Comparison of ENCODE assay signal across 1 cellular context in the genomic region with DNA sequence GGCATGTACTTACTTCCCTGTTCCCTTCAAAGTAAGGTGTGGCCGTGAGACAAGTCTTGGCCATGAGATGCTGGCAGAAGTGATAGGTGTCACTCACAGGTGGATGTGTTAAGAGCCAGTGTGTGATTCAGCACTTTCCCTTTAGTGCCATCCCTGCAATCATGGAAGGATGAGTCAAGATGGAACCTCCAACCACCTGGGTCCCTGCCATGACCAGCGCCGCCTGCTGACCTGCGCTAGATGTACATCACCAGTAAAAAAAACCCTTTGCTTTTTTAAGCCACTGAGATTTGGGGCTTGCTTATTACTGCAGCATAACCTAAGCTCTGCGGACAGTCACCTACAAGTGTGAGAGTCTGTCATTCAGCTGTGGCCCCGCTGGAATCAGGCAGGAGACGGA.
TF ChIP-seq lines count a peak whose summit lies in the region.

No MANE protein-coding gene starts in this region.

TF ChIP-seq in K562, 482 proteins besides CTCF, POLR2A, EP300 and RAD21 (continued from another document and continues in another):
- TF ChIP-seq, protein P1, sequence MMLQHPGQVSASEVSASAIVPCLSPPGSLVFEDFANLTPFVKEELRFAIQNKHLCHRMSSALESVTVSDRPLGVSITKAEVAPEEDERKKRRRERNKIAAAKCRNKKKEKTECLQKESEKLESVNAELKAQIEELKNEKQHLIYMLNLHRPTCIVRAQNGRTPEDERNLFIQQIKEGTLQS (IDR thresholded peaks at IDR 0.05), result no peak; the same call in 1 of the 2 replicates
- TF ChIP-seq, protein P1 (CRISPR knock-in tag; conservative IDR thresholded peaks at IDR 0.05), result 0 out of 2 replicates have a peak, but pooled peaks have one; percentile 43
- TF ChIP-seq, protein P2, sequence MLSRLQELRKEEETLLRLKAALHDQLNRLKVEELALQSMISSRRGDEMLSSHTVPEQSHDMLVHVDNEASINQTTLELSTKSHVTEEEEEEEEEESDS (CRISPR knock-in tag; IDR thresholded peaks at IDR 0.05), result no peak
- no peak for TF ChIP-seq NCOR1 (IDR thresholded peaks at IDR 0.05)
- no peak for TF ChIP-seq NFXL1 (CRISPR knock-in tag; IDR thresholded peaks at IDR 0.05)
- TF ChIP-seq, protein P3, sequence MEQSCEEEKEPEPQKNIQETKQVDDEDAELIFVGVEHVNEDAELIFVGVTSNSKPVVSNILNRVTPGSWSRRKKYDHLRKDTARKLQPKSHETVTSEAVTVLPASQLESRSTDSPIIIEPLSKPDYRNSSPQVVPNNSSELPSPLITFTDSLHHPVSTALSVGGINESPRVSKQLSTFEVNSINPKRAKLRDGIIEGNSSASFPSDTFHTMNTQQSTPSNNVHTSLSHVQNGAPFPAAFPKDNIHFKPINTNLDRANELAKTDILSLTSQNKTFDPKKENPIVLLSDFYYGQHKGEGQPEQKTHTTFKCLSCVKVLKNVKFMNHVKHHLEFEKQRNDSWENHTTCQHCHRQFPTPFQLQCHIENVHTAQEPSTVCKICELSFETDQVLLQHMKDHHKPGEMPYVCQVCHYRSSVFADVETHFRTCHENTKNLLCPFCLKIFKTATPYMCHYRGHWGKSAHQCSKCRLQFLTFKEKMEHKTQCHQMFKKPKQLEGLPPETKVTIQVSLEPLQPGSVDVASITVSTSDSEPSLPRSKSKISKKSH (CRISPR knock-in tag; IDR thresholded peaks at IDR 0.05), result no peak
- no peak for TF ChIP-seq ZNF174 (CRISPR knock-in tag; IDR thresholded peaks at IDR 0.05)
- TF ChIP-seq, protein P4, sequence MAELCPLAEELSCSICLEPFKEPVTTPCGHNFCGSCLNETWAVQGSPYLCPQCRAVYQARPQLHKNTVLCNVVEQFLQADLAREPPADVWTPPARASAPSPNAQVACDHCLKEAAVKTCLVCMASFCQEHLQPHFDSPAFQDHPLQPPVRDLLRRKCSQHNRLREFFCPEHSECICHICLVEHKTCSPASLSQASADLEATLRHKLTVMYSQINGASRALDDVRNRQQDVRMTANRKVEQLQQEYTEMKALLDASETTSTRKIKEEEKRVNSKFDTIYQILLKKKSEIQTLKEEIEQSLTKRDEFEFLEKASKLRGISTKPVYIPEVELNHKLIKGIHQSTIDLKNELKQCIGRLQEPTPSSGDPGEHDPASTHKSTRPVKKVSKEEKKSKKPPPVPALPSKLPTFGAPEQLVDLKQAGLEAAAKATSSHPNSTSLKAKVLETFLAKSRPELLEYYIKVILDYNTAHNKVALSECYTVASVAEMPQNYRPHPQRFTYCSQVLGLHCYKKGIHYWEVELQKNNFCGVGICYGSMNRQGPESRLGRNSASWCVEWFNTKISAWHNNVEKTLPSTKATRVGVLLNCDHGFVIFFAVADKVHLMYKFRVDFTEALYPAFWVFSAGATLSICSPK (IDR thresholded peaks at IDR 0.05; ENCODE audit: borderline replicate concordance), result no peak
- TF ChIP-seq SMARCC2 (IDR thresholded peaks at IDR 0.05; ENCODE audit: low read depth), result no peak
- peak; percentile 76 for TF ChIP-seq SMC3 (conservative IDR thresholded peaks at IDR 0.05; ENCODE audit: insufficient read depth, low read depth, low read length)
- TF ChIP-seq ZNF75A (CRISPR knock-in tag; IDR thresholded peaks at IDR 0.05), result no peak
- TF ChIP-seq ELF1 (tag; IDR thresholded peaks at IDR 0.05), result no peak
- no peak for TF ChIP-seq KHSRP (IDR thresholded peaks at IDR 0.05)
- TF ChIP-seq, protein P5, sequence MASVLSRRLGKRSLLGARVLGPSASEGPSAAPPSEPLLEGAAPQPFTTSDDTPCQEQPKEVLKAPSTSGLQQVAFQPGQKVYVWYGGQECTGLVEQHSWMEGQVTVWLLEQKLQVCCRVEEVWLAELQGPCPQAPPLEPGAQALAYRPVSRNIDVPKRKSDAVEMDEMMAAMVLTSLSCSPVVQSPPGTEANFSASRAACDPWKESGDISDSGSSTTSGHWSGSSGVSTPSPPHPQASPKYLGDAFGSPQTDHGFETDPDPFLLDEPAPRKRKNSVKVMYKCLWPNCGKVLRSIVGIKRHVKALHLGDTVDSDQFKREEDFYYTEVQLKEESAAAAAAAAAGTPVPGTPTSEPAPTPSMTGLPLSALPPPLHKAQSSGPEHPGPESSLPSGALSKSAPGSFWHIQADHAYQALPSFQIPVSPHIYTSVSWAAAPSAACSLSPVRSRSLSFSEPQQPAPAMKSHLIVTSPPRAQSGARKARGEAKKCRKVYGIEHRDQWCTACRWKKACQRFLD (CRISPR knock-in tag; IDR thresholded peaks at IDR 0.05), result no peak
- TF ChIP-seq, protein P6, sequence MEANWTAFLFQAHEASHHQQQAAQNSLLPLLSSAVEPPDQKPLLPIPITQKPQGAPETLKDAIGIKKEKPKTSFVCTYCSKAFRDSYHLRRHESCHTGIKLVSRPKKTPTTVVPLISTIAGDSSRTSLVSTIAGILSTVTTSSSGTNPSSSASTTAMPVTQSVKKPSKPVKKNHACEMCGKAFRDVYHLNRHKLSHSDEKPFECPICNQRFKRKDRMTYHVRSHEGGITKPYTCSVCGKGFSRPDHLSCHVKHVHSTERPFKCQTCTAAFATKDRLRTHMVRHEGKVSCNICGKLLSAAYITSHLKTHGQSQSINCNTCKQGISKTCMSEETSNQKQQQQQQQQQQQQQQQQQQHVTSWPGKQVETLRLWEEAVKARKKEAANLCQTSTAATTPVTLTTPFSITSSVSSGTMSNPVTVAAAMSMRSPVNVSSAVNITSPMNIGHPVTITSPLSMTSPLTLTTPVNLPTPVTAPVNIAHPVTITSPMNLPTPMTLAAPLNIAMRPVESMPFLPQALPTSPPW (CRISPR knock-in tag; IDR thresholded peaks at IDR 0.05), result no peak
- TF ChIP-seq, protein P7, sequence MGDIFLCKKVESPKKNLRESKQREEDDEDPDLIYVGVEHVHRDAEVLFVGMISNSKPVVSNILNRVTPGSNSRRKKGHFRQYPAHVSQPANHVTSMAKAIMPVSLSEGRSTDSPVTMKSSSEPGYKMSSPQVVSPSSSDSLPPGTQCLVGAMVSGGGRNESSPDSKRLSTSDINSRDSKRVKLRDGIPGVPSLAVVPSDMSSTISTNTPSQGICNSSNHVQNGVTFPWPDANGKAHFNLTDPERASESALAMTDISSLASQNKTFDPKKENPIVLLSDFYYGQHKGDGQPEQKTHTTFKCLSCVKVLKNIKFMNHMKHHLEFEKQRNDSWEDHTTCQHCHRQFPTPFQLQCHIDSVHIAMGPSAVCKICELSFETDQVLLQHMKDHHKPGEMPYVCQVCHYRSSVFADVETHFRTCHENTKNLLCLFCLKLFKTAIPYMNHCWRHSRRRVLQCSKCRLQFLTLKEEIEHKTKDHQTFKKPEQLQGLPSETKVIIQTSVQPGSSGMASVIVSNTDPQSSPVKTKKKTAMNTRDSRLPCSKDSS (IDR thresholded peaks at IDR 0.05; ENCODE audit: low read depth, partially characterized antibody), result no peak
- TF ChIP-seq ZNF24 (IDR thresholded peaks at IDR 0.05), result no peak
- peak; percentile 48; the same call in 1 of the 2 replicates for TF ChIP-seq MAFK (IDR thresholded peaks at IDR 0.05; ENCODE audit: low read length)
- TF ChIP-seq NEUROD1 (IDR thresholded peaks at IDR 0.05; ENCODE audit: borderline replicate concordance, low read depth, low read length, partially characterized antibody), result peak; percentile 21
- TF ChIP-seq RAD51 (IDR thresholded peaks at IDR 0.05; ENCODE audit: borderline replicate concordance, low read depth), result no peak
- TF ChIP-seq HLTF (IDR thresholded peaks at IDR 0.05), result no peak
- TF ChIP-seq ZNF274 (IDR thresholded peaks at IDR 0.05; ENCODE audit: borderline replicate concordance, low read depth, low read length), result no peak
- TF ChIP-seq MEIS2 (IDR thresholded peaks at IDR 0.05; ENCODE audit: partially characterized antibody), result peak; percentile 65
- TF ChIP-seq, protein P8, sequence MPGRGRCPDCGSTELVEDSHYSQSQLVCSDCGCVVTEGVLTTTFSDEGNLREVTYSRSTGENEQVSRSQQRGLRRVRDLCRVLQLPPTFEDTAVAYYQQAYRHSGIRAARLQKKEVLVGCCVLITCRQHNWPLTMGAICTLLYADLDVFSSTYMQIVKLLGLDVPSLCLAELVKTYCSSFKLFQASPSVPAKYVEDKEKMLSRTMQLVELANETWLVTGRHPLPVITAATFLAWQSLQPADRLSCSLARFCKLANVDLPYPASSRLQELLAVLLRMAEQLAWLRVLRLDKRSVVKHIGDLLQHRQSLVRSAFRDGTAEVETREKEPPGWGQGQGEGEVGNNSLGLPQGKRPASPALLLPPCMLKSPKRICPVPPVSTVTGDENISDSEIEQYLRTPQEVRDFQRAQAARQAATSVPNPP (IDR thresholded peaks at IDR 0.05; ENCODE audit: borderline replicate concordance, insufficient read depth, insufficient read length), result no peak
- TF ChIP-seq CAMTA2 (CRISPR knock-in tag; conservative IDR thresholded peaks at IDR 0.05), result no peak
- TF ChIP-seq ZNF644 (tag; IDR thresholded peaks at IDR 0.05; ENCODE audit: low read depth), result no peak
- TF ChIP-seq ZNF436 (CRISPR knock-in tag; IDR thresholded peaks at IDR 0.05), result no peak
- no peak for TF ChIP-seq ZNF830 (CRISPR knock-in tag; IDR thresholded peaks at IDR 0.05)
- no peak for TF ChIP-seq MCM7 (IDR thresholded peaks at IDR 0.05)
- TF ChIP-seq EZH2 (IDR thresholded peaks at IDR 0.05; ENCODE audit: borderline replicate concordance, low read depth, low read length), result no peak
- TF ChIP-seq, protein P9, sequence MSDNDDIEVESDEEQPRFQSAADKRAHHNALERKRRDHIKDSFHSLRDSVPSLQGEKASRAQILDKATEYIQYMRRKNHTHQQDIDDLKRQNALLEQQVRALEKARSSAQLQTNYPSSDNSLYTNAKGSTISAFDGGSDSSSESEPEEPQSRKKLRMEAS (CRISPR knock-in tag; IDR thresholded peaks at IDR 0.05), result peak; percentile 48
- no peak for TF ChIP-seq LEF1 (IDR thresholded peaks at IDR 0.05)
- no peak for TF ChIP-seq KLF16 (IDR thresholded peaks at IDR 0.05)
- TF ChIP-seq, protein P10, sequence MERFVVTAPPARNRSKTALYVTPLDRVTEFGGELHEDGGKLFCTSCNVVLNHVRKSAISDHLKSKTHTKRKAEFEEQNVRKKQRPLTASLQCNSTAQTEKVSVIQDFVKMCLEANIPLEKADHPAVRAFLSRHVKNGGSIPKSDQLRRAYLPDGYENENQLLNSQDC (CRISPR knock-in tag; IDR thresholded peaks at IDR 0.05), result no peak
- TF ChIP-seq, protein P11, sequence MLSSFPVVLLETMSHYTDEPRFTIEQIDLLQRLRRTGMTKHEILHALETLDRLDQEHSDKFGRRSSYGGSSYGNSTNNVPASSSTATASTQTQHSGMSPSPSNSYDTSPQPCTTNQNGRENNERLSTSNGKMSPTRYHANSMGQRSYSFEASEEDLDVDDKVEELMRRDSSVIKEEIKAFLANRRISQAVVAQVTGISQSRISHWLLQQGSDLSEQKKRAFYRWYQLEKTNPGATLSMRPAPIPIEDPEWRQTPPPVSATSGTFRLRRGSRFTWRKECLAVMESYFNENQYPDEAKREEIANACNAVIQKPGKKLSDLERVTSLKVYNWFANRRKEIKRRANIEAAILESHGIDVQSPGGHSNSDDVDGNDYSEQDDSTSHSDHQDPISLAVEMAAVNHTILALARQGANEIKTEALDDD (IDR thresholded peaks at IDR 0.05), result no peak
- TF ChIP-seq SIRT6 (IDR thresholded peaks at IDR 0.05; ENCODE audit: low read depth, low read length), result no peak
- TF ChIP-seq, protein P12, sequence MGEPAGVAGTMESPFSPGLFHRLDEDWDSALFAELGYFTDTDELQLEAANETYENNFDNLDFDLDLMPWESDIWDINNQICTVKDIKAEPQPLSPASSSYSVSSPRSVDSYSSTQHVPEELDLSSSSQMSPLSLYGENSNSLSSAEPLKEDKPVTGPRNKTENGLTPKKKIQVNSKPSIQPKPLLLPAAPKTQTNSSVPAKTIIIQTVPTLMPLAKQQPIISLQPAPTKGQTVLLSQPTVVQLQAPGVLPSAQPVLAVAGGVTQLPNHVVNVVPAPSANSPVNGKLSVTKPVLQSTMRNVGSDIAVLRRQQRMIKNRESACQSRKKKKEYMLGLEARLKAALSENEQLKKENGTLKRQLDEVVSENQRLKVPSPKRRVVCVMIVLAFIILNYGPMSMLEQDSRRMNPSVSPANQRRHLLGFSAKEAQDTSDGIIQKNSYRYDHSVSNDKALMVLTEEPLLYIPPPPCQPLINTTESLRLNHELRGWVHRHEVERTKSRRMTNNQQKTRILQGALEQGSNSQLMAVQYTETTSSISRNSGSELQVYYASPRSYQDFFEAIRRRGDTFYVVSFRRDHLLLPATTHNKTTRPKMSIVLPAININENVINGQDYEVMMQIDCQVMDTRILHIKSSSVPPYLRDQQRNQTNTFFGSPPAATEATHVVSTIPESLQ (CRISPR knock-in tag; IDR thresholded peaks at IDR 0.05), result no peak
- TF ChIP-seq YY1 (IDR thresholded peaks at IDR 0.05; ENCODE audit: borderline replicate concordance in 1 of 3, control insufficient read depth in 1 of 3, extremely low read depth in 1 of 3, insufficient read depth in 3 of 3, insufficient read length in 1 of 3, insufficient replicate concordance in 2 of 3, low read depth in 1 of 3, low read length in 2 of 3), result peak in 1 of 3 experiments; percentile 73
- TF ChIP-seq, protein P13, sequence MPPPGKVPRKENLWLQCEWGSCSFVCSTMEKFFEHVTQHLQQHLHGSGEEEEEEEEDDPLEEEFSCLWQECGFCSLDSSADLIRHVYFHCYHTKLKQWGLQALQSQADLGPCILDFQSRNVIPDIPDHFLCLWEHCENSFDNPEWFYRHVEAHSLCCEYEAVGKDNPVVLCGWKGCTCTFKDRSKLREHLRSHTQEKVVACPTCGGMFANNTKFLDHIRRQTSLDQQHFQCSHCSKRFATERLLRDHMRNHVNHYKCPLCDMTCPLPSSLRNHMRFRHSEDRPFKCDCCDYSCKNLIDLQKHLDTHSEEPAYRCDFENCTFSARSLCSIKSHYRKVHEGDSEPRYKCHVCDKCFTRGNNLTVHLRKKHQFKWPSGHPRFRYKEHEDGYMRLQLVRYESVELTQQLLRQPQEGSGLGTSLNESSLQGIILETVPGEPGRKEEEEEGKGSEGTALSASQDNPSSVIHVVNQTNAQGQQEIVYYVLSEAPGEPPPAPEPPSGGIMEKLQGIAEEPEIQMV (tag; conservative IDR thresholded peaks at IDR 0.05; ENCODE audit: low read depth), result no peak
- TF ChIP-seq, protein P14, sequence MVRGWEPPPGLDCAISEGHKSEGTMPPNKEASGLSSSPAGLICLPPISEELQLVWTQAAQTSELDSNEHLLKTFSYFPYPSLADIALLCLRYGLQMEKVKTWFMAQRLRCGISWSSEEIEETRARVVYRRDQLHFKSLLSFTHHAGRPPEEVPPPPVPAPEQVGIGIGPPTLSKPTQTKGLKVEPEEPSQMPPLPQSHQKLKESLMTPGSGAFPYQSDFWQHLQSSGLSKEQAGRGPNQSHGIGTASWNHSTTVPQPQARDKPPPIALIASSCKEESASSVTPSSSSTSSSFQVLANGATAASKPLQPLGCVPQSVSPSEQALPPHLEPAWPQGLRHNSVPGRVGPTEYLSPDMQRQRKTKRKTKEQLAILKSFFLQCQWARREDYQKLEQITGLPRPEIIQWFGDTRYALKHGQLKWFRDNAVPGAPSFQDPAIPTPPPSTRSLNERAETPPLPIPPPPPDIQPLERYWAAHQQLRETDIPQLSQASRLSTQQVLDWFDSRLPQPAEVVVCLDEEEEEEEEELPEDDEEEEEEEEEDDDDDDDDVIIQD (CRISPR knock-in tag; IDR thresholded peaks at IDR 0.05), result no peak
- no peak for TF ChIP-seq RBBP5 (IDR thresholded peaks at IDR 0.05; ENCODE audit: borderline replicate concordance, insufficient read depth, low read length, poor library complexity, severe bottlenecking)
- TF ChIP-seq COPS2 (conservative IDR thresholded peaks at IDR 0.05), result no peak
- no peak for TF ChIP-seq MEF2D (tag; conservative IDR thresholded peaks at IDR 0.05; ENCODE audit: low read depth)
- TF ChIP-seq IFI16 (CRISPR knock-in tag; IDR thresholded peaks at IDR 0.05), result no peak
- TF ChIP-seq SAFB2 (IDR thresholded peaks at IDR 0.05; ENCODE audit: borderline replicate concordance, low read depth, low read length, severe bottlenecking), result no peak
- TF ChIP-seq MYC (IDR thresholded peaks at IDR 0.05; ENCODE audit: low read depth, low read length), result no peak
- TF ChIP-seq MYC (CRISPR knock-in tag; IDR thresholded peaks at IDR 0.05; ENCODE audit: borderline replicate concordance, low read depth), result no peak
